31 cellular contexts compared by ENCODE assay signal in genomic region chr1:117167402-117167801, GRCh38. TPM values are rescaled to one million over a fixed set of nuclear protein-coding genes. Genes with fewer than 3 reads are reported as not detected.
A peak's percentile ranks its signal among the peaks of the same experiment; 100 is the strongest.
DNase-seq lines count a peak whose midpoint lies in the region; ATAC-seq and TF ChIP-seq lines count a peak whose summit lies in the region.
"Had no signal": no experiment of that assay in that cellular context is flagged by ENCODE, and none has a peak within 500 bp of the region (broad histone marks: within the 10 kb centered on the region; RNA-seq: fewer than 3 reads in every experiment).

No MANE protein-coding gene starts in this region.

- no peaks in the 10 kb centered on the region; the same call in 1 of the 2 replicates for H3K36me3 Mint-ChIP-seq in HFFc6 (ENCODE audit: low read depth)
- H3K36me3 Mint-ChIP-seq: activated CD4-positive, alpha-beta memory T cell treated with anti-CD3 and anti-CD28 coated beads for 36 hours; immature natural killer cell had no signal

- peak overlapping the region; percentile 4; the same call in 1 of the 2 replicates for H3K27ac Mint-ChIP-seq in HFFc6
- H3K27ac Mint-ChIP-seq: activated CD4-positive, alpha-beta memory T cell treated with anti-CD3 and anti-CD28 coated beads for 36 hours; activated naive CD4-positive, alpha-beta T cell treated with anti-CD3 and anti-CD28 coated beads for 36 hours; activated T-helper 1 cell treated with anti-CD3 and anti-CD28 coated beads, Interleukin-12 subunit alpha, Interleukin-12 subunit beta, Interleukin-2, Interleukin-4 antibody, amounts not matched to agents 30 ng/mL and 10 ng/mL and 1 ng/mL, durations not matched to agents 14 hours and 24 hours and 36 hours; immature natural killer cell had no signal

- H3K4me3 Mint-ChIP-seq in HFFc6 = no peak overlapping the region
- H3K4me3 Mint-ChIP-seq: activated CD4-positive, alpha-beta memory T cell treated with anti-CD3 and anti-CD28 coated beads for 36 hours; activated naive CD4-positive, alpha-beta T cell treated with anti-CD3 and anti-CD28 coated beads for 36 hours; activated T-helper 1 cell treated with anti-CD3 and anti-CD28 coated beads, Interleukin-12 subunit alpha, Interleukin-12 subunit beta, Interleukin-2, Interleukin-4 antibody, amounts not matched to agents 30 ng/mL and 10 ng/mL and 1 ng/mL, durations not matched to agents 14 hours and 24 hours and 36 hours; central memory CD8-positive, alpha-beta T cell; immature natural killer cell had no signal

- H3K9me3 ChIP-seq in Peyer's patch = no peaks in the 10 kb centered on the region
- H3K9me3 ChIP-seq: right lobe of liver, tibial artery had no signal

- no peaks in the 10 kb centered on the region for H3K27me3 ChIP-seq in Peyer's patch
- H3K27me3 ChIP-seq: right lobe of liver had no signal

- H3K4me1 ChIP-seq in Peyer's patch = no peaks in the 10 kb centered on the region
- H3K4me1 ChIP-seq: right lobe of liver, tibial artery had no signal

- H3K9me3 Mint-ChIP-seq in HFFc6 = 0 out of 2 replicates have a peak, but pooled peaks cover 4% of the 10 kb centered on the region
- H3K9me3 Mint-ChIP-seq: activated CD4-positive, alpha-beta memory T cell treated with anti-CD3 and anti-CD28 coated beads for 36 hours; activated naive CD4-positive, alpha-beta T cell treated with anti-CD3 and anti-CD28 coated beads for 36 hours; activated T-helper 1 cell treated with anti-CD3 and anti-CD28 coated beads, Interleukin-12 subunit alpha, Interleukin-12 subunit beta, Interleukin-2, Interleukin-4 antibody, amounts not matched to agents 30 ng/mL and 10 ng/mL and 1 ng/mL, durations not matched to agents 14 hours and 24 hours and 36 hours; central memory CD8-positive, alpha-beta T cell; immature natural killer cell had no signal

- H3K4me1 Mint-ChIP-seq in HFFc6 (ENCODE audit: low read depth) = peaks cover 26% of the 10 kb centered on the region
- H3K4me1 Mint-ChIP-seq: central memory CD8-positive, alpha-beta T cell; immature natural killer cell had no signal

- H3K27me3 Mint-ChIP-seq in HFFc6 (ENCODE audit: insufficient read depth) = peaks cover 6% of the 10 kb centered on the region

- no peak for ATAC-seq in HG02623 (IDR thresholded peaks at IDR 0.05; ENCODE audit: unreplicated experiment)
- ATAC-seq: left lobe of liver, Panc1, right lobe of liver had no signal

- no peak overlapping the region for H3K4me3 ChIP-seq in Peyer's patch
- H3K4me3 ChIP-seq: right lobe of liver, tibial artery had no signal

- peak overlapping the region; percentile 25 for H3K27ac ChIP-seq in VCaP
- H3K27ac ChIP-seq in Peyer's patch = no peak overlapping the region
- H3K27ac ChIP-seq: right lobe of liver, tibial artery had no signal

- H3K36me3 ChIP-seq in Peyer's patch = no peaks in the 10 kb centered on the region
- H3K36me3 ChIP-seq: right lobe of liver, tibial artery had no signal

- no peak for TF ChIP-seq POLR2A in Peyer's patch (IDR thresholded peaks at IDR 0.05)

- DNase-seq in HFFc6 (peak; percentile 32), iris pigment epithelial cell (ENCODE audit: low read depth) (peak; percentile 17), Peyer's patch (no peak), retina (no peak)
- DNase-seq in activated naive CD4-positive, alpha-beta T cell treated with Interleukin-2 at 50 U/mL for 16 hours = no peak
- DNase-seq: activated CD4-positive, alpha-beta memory T cell treated with anti-CD3 and anti-CD28 coated beads for 36 hours; activated CD4-positive, CD25-positive, alpha-beta regulatory T cell treated with anti-CD3 and anti-CD28 coated beads, Interleukin-2, amount 50 U/mL, for 72 hours; activated naive CD4-positive, alpha-beta T cell treated with anti-CD3 and anti-CD28 coated beads for 36 hours; C1 segment of cervical spinal cord; dermis blood vessel endothelial cell; GF-D8; hypothalamus; immature natural killer cell; NCI-H1105 treated with DMSO at 0.1 percent for 48 hours; NCI-H187 treated with DMSO at 0.1 percent for 48 hours; NCI-H2171 treated with DMSO at 0.1 percent for 48 hours; NCI-H524; posterior cingulate gyrus; right lobe of liver; SHP77 treated with DMSO at 0.1 percent for 48 hours; stimulated activated CD4-positive, alpha-beta T cell treated with anti-CD3 and anti-CD28 coated beads, Interleukin-12 subunit alpha, Interleukin-12 subunit beta, amount 100 ng/mL, for 4 hours; stimulated activated CD4-positive, alpha-beta T cell treated with anti-CD3 and anti-CD28 coated beads, Interleukin-4, amount 100 ng/mL, for 1 hour; T-helper 2 cell; tibial artery had no signal

- no peak for TF ChIP-seq CTCF in HFFc6 (IDR thresholded peaks at IDR 0.05)
- TF ChIP-seq CTCF in VCaP (conservative IDR thresholded peaks at IDR 0.05) = no peak
- TF ChIP-seq CTCF in Peyer's patch (IDR thresholded peaks at IDR 0.05) = no peak

RNA-seq across cellular contexts. Expression of gene VTCN1, which starts 43.3 kb away (rescaled TPM):
- not detected for total RNA-seq in HFFc6 (2021; fragmentation: NEBNext Ultra II Directional; extraction: Animal tissue kit (Norgen Biotek cat#: 25700))
- total RNA-seq in Peyer's patch = not detected
- total RNA-seq: activated CD4-positive, alpha-beta memory T cell treated with anti-CD3 and anti-CD28 coated beads for 36 hours; activated naive CD4-positive, alpha-beta T cell treated with anti-CD3 and anti-CD28 coated beads for 36 hours; activated T-helper 1 cell treated with anti-CD3 and anti-CD28 coated beads, Interleukin-12 subunit alpha, Interleukin-12 subunit beta, Interleukin-2, Interleukin-4 antibody, amounts not matched to agents 30 ng/mL and 10 ng/mL and 1 ng/mL, durations not matched to agents 14 hours and 24 hours and 36 hours; mesenteric fat pad had no signal

RNA-seq across cellular contexts. Expression of gene TRIM45, which starts 45.9 kb away (rescaled TPM):
- 1 to 10 TPM; 2.1 to 4.4 (median 3.6) TPM for total RNA-seq in HFFc6 (2021; fragmentation: NEBNext Ultra II Directional; extraction: Animal tissue kit (Norgen Biotek cat#: 25700))
- 10 to 100 TPM in 1 of 4 donors, 1 to 10 TPM in 3; 1.8 to 28.9 (median 4.4) TPM for total RNA-seq in Peyer's patch

Comparison
In these comparisons a context has a peak if more than half of its experiments do, and no peak if none do; other contexts are left out.
1. DNase-seq: peak in HFFc6 (single experiment) and iris pigment epithelial cell (single experiment); none in Peyer's patch (0 of 3), activated naive CD4-positive, alpha-beta T cell treated with Interleukin-2 at 50 U/mL for 16 hours (single experiment) and retina (single experiment).